ENCODE assay signal across 19 cellular contexts in the genomic region with DNA sequence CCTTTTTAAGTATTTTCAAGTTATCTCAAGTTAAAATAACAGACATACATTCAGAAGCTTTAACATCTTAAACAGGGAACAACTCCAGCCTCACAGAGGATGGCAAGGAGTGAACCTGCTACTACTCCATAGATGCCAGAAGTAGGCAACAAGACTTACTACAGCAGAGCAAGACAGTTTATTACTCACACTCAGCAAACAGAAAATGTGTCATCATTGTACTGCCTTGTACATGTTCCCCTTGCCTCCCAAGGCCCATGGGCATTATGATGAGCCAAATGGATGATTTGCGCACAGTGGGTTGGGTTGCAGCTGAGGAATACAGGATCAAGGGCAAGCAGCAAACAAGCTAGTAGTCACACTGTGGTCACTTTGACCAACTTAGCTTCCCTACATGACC.
"Had no signal": no experiment of that assay in that cellular context is flagged by ENCODE, and none has a peak within 500 bp of the region (broad histone marks: within the 10 kb centered on the region; RNA-seq: fewer than 3 reads in every experiment).

No MANE protein-coding gene starts in this region.

- ATAC-seq: heart left ventricle; left lobe of liver; natural killer cell; right lobe of liver; stimulated activated memory B cell treated with anti-CD40 and anti-IgM and Interleukin-4, amounts not matched to agents 10 μg/mL and 1 μg/mL and 100 μg/mL, for 72 hours had no signal

- H3K36me3 ChIP-seq: heart left ventricle, right lobe of liver, spleen, tibial artery, upper lobe of left lung, vagina had no signal

- H3K9me3 ChIP-seq: heart left ventricle, right lobe of liver, spleen, tibial artery, upper lobe of left lung, vagina had no signal

- DNase-seq: effector memory CD4-positive, alpha-beta T cell; heart left ventricle; hypothalamus; kidney glomerular epithelial cell; natural killer cell; posterior cingulate gyrus; right lobe of liver; spleen; stimulated activated CD4-positive, alpha-beta T cell treated with anti-CD3 and anti-CD28 coated beads, Interleukin-15, amount 100 ng/mL, for 24 hours; stimulated activated CD4-positive, alpha-beta T cell treated with anti-CD3 and anti-CD28 coated beads, Interleukin-1b, Interleukin-23, amount 100 ng/mL, for 48 hours; stimulated activated CD4-positive, alpha-beta T cell treated with anti-CD3 and anti-CD28 coated beads, Interleukin-4, amount 100 ng/mL, for 24 hours; tibial artery; upper lobe of left lung had no signal

- H3K27me3 ChIP-seq: heart left ventricle, right lobe of liver, spleen, tibial artery, upper lobe of left lung, vagina had no signal

- H3K27ac ChIP-seq: heart left ventricle, right lobe of liver, spleen, tibial artery, upper lobe of left lung, vagina had no signal

- H3K4me3 ChIP-seq: heart left ventricle, right lobe of liver, spleen, tibial artery, upper lobe of left lung, vagina had no signal

- FAIRE-seq: endometrium, frontal cortex, islet of Langerhans had no signal

- H3K4me1 ChIP-seq: heart left ventricle, right lobe of liver, spleen, tibial artery, upper lobe of left lung, vagina had no signal
